In the genomic region with DNA sequence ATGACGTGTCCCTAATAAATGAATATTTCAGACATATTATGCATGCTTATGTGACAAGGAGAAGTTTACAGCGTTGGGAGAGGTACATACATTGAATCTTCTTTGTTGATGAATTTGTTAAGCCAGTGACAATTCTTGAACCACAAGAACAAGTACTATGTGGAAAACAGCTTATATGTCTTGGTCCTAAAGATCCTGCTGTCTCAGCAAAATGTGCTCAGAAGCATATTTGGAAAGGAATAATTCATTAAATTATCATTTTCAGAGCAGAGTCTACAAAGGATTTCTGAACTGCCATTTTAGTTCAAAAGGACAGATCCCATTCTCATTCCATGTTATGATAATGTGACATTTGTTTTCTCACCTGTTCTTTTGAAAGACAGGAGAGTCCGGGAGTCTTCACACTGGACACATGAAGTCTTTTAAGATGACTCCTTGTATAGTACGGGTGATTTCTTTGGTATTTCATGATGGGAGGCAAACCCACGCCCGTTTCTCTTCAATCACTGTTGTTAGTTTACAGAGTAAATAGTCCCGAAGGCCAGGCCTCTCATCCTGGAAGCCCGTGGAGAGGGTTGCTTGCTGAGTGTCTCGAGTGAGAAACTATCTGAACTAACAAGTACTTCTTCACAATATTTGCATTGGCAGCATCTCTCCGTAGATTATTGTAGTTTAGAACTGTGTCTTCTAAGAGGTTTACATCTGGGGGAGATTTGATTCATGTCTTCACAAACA, we compare ENCODE assay signal across 25 cellular contexts.
"Had no signal": no experiment of that assay in that cellular context is flagged by ENCODE, and none has a peak within 500 bp of the region (broad histone marks: within the 10 kb centered on the region; RNA-seq: fewer than 3 reads in every experiment).

No MANE protein-coding gene starts in this region.

- H3K4me3 Mint-ChIP-seq: activated CD4-positive, alpha-beta memory T cell treated with anti-CD3 and anti-CD28 coated beads, Interleukin-2, amount 10 ng/mL, durations not matched to agents 7 days and 5 days; activated CD8-positive, alpha-beta memory T cell treated with anti-CD3 and anti-CD28 coated beads, Interleukin-2, amount 10 ng/mL, durations not matched to agents 7 days and 5 days; central memory CD8-positive, alpha-beta T cell; naive thymus-derived CD4-positive, alpha-beta T cell; stimulated activated naive CD8-positive, alpha-beta T cell treated with anti-CD3 and anti-CD28 coated beads, Interleukin-15, Interleukin-2, amounts not matched to agents 100 ng/mL and 50 ng/mL, for 24 hours; T-helper 2 cell treated with Interferon-gamma antibody and Interleukin-4, amounts not matched to agents 5 μg/mL and 100 μg/mL, for 36 hours had no signal

- H3K27ac ChIP-seq: brain microvascular endothelial cell, heart left ventricle, ovary, psoas muscle, skin epidermis, suprapubic skin, vagina had no signal

- FAIRE-seq: frontal cortex had no signal

- H3K27me3 Mint-ChIP-seq: activated CD4-positive, alpha-beta memory T cell treated with anti-CD3 and anti-CD28 coated beads, Interleukin-2, amount 10 ng/mL, durations not matched to agents 7 days and 5 days; activated CD8-positive, alpha-beta memory T cell treated with anti-CD3 and anti-CD28 coated beads, Interleukin-2, amount 10 ng/mL, durations not matched to agents 7 days and 5 days; central memory CD8-positive, alpha-beta T cell; naive thymus-derived CD4-positive, alpha-beta T cell; stimulated activated naive CD8-positive, alpha-beta T cell treated with anti-CD3 and anti-CD28 coated beads, Interleukin-15, Interleukin-2, amounts not matched to agents 100 ng/mL and 50 ng/mL, for 24 hours had no signal

- H3K4me3 ChIP-seq: heart left ventricle, ovary, psoas muscle, skin epidermis, suprapubic skin, vagina had no signal

- DNase-seq: activated CD4-positive, alpha-beta memory T cell treated with anti-CD3 and anti-CD28 coated beads, Interleukin-2, amount 10 ng/mL, durations not matched to agents 7 days and 5 days; activated CD4-positive, alpha-beta T cell treated with anti-CD3 and anti-CD28 coated beads for 48 hours; activated CD4-positive, CD25-positive, alpha-beta regulatory T cell; activated CD8-positive, alpha-beta memory T cell treated with anti-CD3 and anti-CD28 coated beads, Interleukin-2, amount 10 ng/mL, durations not matched to agents 7 days and 5 days; activated naive CD4-positive, alpha-beta T cell treated with Interleukin-2 at 50 U/mL for 16 hours; anterior cingulate cortex; brain microvascular endothelial cell; cortex of kidney; effector CD4-positive, alpha-beta T cell; heart left ventricle; mesenchymal stem cell; naive thymus-derived CD4-positive, alpha-beta T cell; ovary; psoas muscle; right cardiac atrium; stimulated activated CD4-positive, alpha-beta T cell treated with anti-CD3 and anti-CD28 coated beads, Interleukin-15, amount 100 ng/mL, for 24 hours; stimulated activated CD4-positive, alpha-beta T cell treated with anti-CD3 and anti-CD28 coated beads, Interleukin-2, amount 100 ng/mL, for 48 hours; trophoblast cell had no signal

- H3K27ac Mint-ChIP-seq: activated CD4-positive, alpha-beta memory T cell treated with anti-CD3 and anti-CD28 coated beads, Interleukin-2, amount 10 ng/mL, durations not matched to agents 7 days and 5 days; activated CD8-positive, alpha-beta memory T cell treated with anti-CD3 and anti-CD28 coated beads, Interleukin-2, amount 10 ng/mL, durations not matched to agents 7 days and 5 days; naive thymus-derived CD4-positive, alpha-beta T cell; stimulated activated naive CD8-positive, alpha-beta T cell treated with anti-CD3 and anti-CD28 coated beads, Interleukin-15, Interleukin-2, amounts not matched to agents 100 ng/mL and 50 ng/mL, for 24 hours; T-helper 2 cell treated with Interferon-gamma antibody and Interleukin-4, amounts not matched to agents 5 μg/mL and 100 μg/mL, for 36 hours had no signal

- ATAC-seq: activated CD8-positive, alpha-beta memory T cell treated with anti-CD3 and anti-CD28 coated beads, Interleukin-2, amount 10 ng/mL, durations not matched to agents 7 days and 5 days; heart left ventricle; naive thymus-derived CD4-positive, alpha-beta T cell; psoas muscle; right cardiac atrium had no signal

- H3K4me1 Mint-ChIP-seq: activated CD8-positive, alpha-beta memory T cell treated with anti-CD3 and anti-CD28 coated beads, Interleukin-2, amount 10 ng/mL, durations not matched to agents 7 days and 5 days; central memory CD8-positive, alpha-beta T cell; naive thymus-derived CD4-positive, alpha-beta T cell had no signal

- H3K9me3 Mint-ChIP-seq: central memory CD8-positive, alpha-beta T cell; stimulated activated naive CD8-positive, alpha-beta T cell treated with anti-CD3 and anti-CD28 coated beads, Interleukin-15, Interleukin-2, amounts not matched to agents 100 ng/mL and 50 ng/mL, for 24 hours had no signal

- H3K9me3 ChIP-seq: psoas muscle, suprapubic skin, vagina had no signal

- H3K36me3 ChIP-seq: ovary had no signal

- H3K4me1 ChIP-seq: psoas muscle, suprapubic skin, vagina had no signal

- H3K27me3 ChIP-seq: brain microvascular endothelial cell, heart left ventricle, ovary, suprapubic skin, vagina had no signal
